17 cellular contexts compared by ENCODE assay signal in genomic region chr20:33791021-33791420, GRCh38. TPM values are rescaled to one million over a fixed set of nuclear protein-coding genes. Genes with fewer than 3 reads are reported as not detected.
DNase-seq lines count a peak whose midpoint lies in the region; ATAC-seq, FAIRE-seq and TF ChIP-seq lines count a peak whose summit lies in the region.
"Had no signal": no experiment of that assay in that cellular context is flagged by ENCODE, and none has a peak within 500 bp of the region (broad histone marks: within the 10 kb centered on the region; RNA-seq: fewer than 3 reads in every experiment).

No MANE protein-coding gene starts in this region.

- H3K14ac ChIP-seq in mesenchymal stem cell (ENCODE audit: low read length in 2 of 2) = no peak overlapping the region

- CTCF ChIA-PET in HepG2 (lab: Yijun Ruan, JAX; ENCODE audit: low intra/inter-chr PET ratio, low total read pairs) = interaction anchor here (1.7 kb wide), 1 partner anchor 72 kb away, joined by 5 read pairs; no protein-coding TSS in a partner anchor

- no peak overlapping the region for H3K4ac ChIP-seq in mesenchymal stem cell (ENCODE audit: low read depth in 1 of 2, low read length in 2 of 2)

- no peak overlapping the region for H2AK5ac ChIP-seq in mesenchymal stem cell (ENCODE audit: low read length, severe bottlenecking)

- no peak overlapping the region for H2BK15ac ChIP-seq in mesenchymal stem cell (ENCODE audit: low read depth, poor library complexity, severe bottlenecking)

- TF ChIP-seq EP300 in HepG2 (IDR thresholded peaks at IDR 0.05; ENCODE audit: low read depth in 2 of 2, low read length in 2 of 2) = no peak
- no peak for TF ChIP-seq EP300 in HepG2 (CRISPR knock-in tag; IDR thresholded peaks at IDR 0.05; ENCODE audit: borderline replicate concordance)

- H4K91ac ChIP-seq in mesenchymal stem cell (ENCODE audit: low read length) = peak overlapping the region; percentile 35

- H3K27me3 ChIP-seq in HepG2 (ENCODE audit: control insufficient read depth in 1 of 2, insufficient read depth in 2 of 2, low read length in 2 of 2) (0 out of 5 replicates have a peak, but pooled peaks cover 0 to 5% of the 10 kb centered on the region in 2 experiments), right lobe of liver (no peaks in the 10 kb centered on the region), mesenchymal stem cell (ENCODE audit: control insufficient read depth in 1 of 2, insufficient read depth in 1 of 2, low read length in 2 of 2) (no peaks in the 10 kb centered on the region), upper lobe of right lung (no peaks in the 10 kb centered on the region)

- no peak for TF ChIP-seq CTCF in HepG2 (CRISPR knock-in tag; IDR thresholded peaks at IDR 0.05)
- no peak for TF ChIP-seq CTCF in right lobe of liver (IDR thresholded peaks at IDR 0.05)
- no peak for TF ChIP-seq CTCF in upper lobe of right lung (IDR thresholded peaks at IDR 0.05)

- no peaks in the 10 kb centered on the region for H3K79me2 ChIP-seq in HepG2 (ENCODE audit: insufficient read depth, low read length)

- no peak for TF ChIP-seq POLR2A in HepG2 (IDR thresholded peaks at IDR 0.05; ENCODE audit: insufficient read depth in 1 of 2, low read depth in 2 of 2, low read length in 2 of 2)
- TF ChIP-seq POLR2A in right lobe of liver (IDR thresholded peaks at IDR 0.05) = no peak

- H3K36me3 ChIP-seq in HepG2 (replicated peaks in 1 of 2; ENCODE audit: control insufficient read depth in 1 of 2, insufficient read depth in 2 of 2, low read length in 2 of 2) (no peaks in the 10 kb centered on the region), right lobe of liver (no peaks in the 10 kb centered on the region), mesenchymal stem cell (ENCODE audit: control insufficient read depth in 1 of 2, insufficient read depth in 2 of 2, low read depth in 1 of 2, low read length in 2 of 2) (peaks cover 0 to 14% of the 10 kb centered on the region in 2 experiments), upper lobe of right lung (no peaks in the 10 kb centered on the region)

- ATAC-seq in HepG2 (no peak), right lobe of liver (no peak), upper lobe of right lung (no peak)
- ATAC-seq: PC-3 had no signal

- no peak overlapping the region for H2BK5ac ChIP-seq in mesenchymal stem cell (ENCODE audit: low read depth, low read length, poor library complexity, severe bottlenecking)

- no peaks in the 10 kb centered on the region for H3K79me1 ChIP-seq in mesenchymal stem cell (replicated peaks; ENCODE audit: low read length, poor library complexity, severe bottlenecking)

- POLR2A ChIA-PET in HepG2 (lab: Yijun Ruan, JAX) = interaction anchor here (6.0 kb wide), 1 partner anchor 22 kb away, joined by 35 read pairs; the partner anchor contains the start of gene CHMP4B

- no peak overlapping the region for H4K8ac ChIP-seq in mesenchymal stem cell (ENCODE audit: low read length)

- intact Hi-C loops in HepG2 (cut with micrococcal nuclease; ENCODE audit: unreplicated experiment) = loop anchor here (5.0 to 10.0 kb wide), 3 partner anchors 51 to 284 kb away; no protein-coding TSS in a partner anchor
- intact Hi-C loops in right lobe of liver (cut with DNase I) = no loop called here
- intact Hi-C loops in posterior vena cava (cut with DNase I) = no loop called here
- intact Hi-C loops in upper lobe of right lung (cut with DNase I) = no loop called here

- H3K9ac ChIP-seq in HepG2 (ENCODE audit: insufficient read depth, low read depth, low read length) = no peak overlapping the region
- H3K9ac ChIP-seq in mesenchymal stem cell (ENCODE audit: low read length) = no peak overlapping the region
- H3K9ac ChIP-seq: KMS-11 had no signal

- H2BK12ac ChIP-seq in mesenchymal stem cell (ENCODE audit: low read length in 2 of 2) = no peak overlapping the region

- H2BK120ac ChIP-seq in mesenchymal stem cell (ENCODE audit: low read depth, low read length) = no peak overlapping the region

- BruUV-seq in HepG2 (replicated peaks; lab: Mats Ljungman, UMichigan) = no TSS peak

- H3K9me3 ChIP-seq in HepG2 (ENCODE audit: low read length) (no peaks in the 10 kb centered on the region), right lobe of liver (no peaks in the 10 kb centered on the region), mesenchymal stem cell (ENCODE audit: control insufficient read depth, low read length) (no peaks in the 10 kb centered on the region), upper lobe of right lung (no peaks in the 10 kb centered on the region)

- no peak overlapping the region for H3K27ac ChIP-seq in HepG2 (ENCODE audit: extremely low read length, insufficient read depth, low read length)
- H3K27ac ChIP-seq in right lobe of liver = no peak overlapping the region
- no peak overlapping the region for H3K27ac ChIP-seq in mesenchymal stem cell (ENCODE audit: low read length, poor library complexity, severe bottlenecking)
- H3K27ac ChIP-seq in upper lobe of right lung = no peak overlapping the region
- H3K27ac ChIP-seq: KMS-11 had no signal

- H4K20me1 ChIP-seq in HepG2 (ENCODE audit: insufficient read depth, low read length) = no peaks in the 10 kb centered on the region

- no peak for TF ChIP-seq RAD21 in HepG2 (CRISPR knock-in tag; IDR thresholded peaks at IDR 0.05)

- no peak overlapping the region for H3K4me2 ChIP-seq in HepG2 (ENCODE audit: low read depth, low read length)
- no peak overlapping the region for H3K4me2 ChIP-seq in mesenchymal stem cell (ENCODE audit: low read length, poor library complexity, severe bottlenecking)
- H3K4me2 ChIP-seq: KMS-11 had no signal

- H3K23ac ChIP-seq in mesenchymal stem cell (ENCODE audit: low read length in 2 of 2) = no peak overlapping the region

- no peak overlapping the region for H3K18ac ChIP-seq in mesenchymal stem cell (ENCODE audit: low read depth in 1 of 2, low read length in 2 of 2)

- H2AFZ ChIP-seq in HepG2 (ENCODE audit: low read length) = no peak overlapping the region
- no peak overlapping the region for H2AFZ ChIP-seq in mesenchymal stem cell (ENCODE audit: low read depth, low read length)

- no peak overlapping the region for H3K4me3 ChIP-seq in HepG2 (replicated peaks in 1 of 3; ENCODE audit: insufficient read depth in 1 of 3, low read depth in 2 of 3, low read length in 3 of 3)
- no peak overlapping the region for H3K4me3 ChIP-seq in right lobe of liver
- no peak overlapping the region for H3K4me3 ChIP-seq in mesenchymal stem cell (ENCODE audit: insufficient read depth in 1 of 2, low read depth in 1 of 2, low read length in 2 of 2)
- no peak overlapping the region for H3K4me3 ChIP-seq in upper lobe of right lung

- WGBS in HepG2 (ENCODE audit: low lambda C conversion rate) = 96% methylated on average over 31 of the region's 31 CpGs
- WGBS in right lobe of liver (ENCODE audit: insufficient coverage, low coverage, low lambda C conversion rate, missing lambda C conversion rate) = 90% methylated on average over 2 of the region's 31 CpGs
- 97% methylated on average over 31 of the region's 31 CpGs for WGBS in mesenchymal stem cell

- DNase-seq in HepG2 (ENCODE audit: low spot score) = no peak
- no peak for DNase-seq in right lobe of liver
- DNase-seq in mesenchymal stem cell = no peak
- DNase-seq in posterior vena cava (ENCODE audit: low spot score) = peak; percentile 79
- peak; percentile 63 for DNase-seq in upper lobe of right lung
- no peak for DNase-seq in NK-92 (lab: John Stamatoyannopoulos, UW; ENCODE audit: unreplicated experiment)
- no peak for DNase-seq in activated T-cell treated with anti-CD3 and anti-CD28 coated beads, Interleukin-2, amount 50 U/mL, for 48 hours
- DNase-seq in NCI-H2196 (lab: John Stamatoyannopoulos, UW; ENCODE audit: unreplicated experiment) = no peak
- DNase-seq: CD4-positive, CD25-positive, alpha-beta regulatory T cell; COR-L47; GOT3; NCI-H187; NCI-H226; NCI-H524; PC-3 had no signal

- in situ Hi-C loops in HepG2 (cut with HindIII; ENCODE audit: extremely low pct_ligation_motif_present, low pct_unique_long_range_greater_than_20kb) = no loop called here

- H3K4me1 ChIP-seq in HepG2 (ENCODE audit: insufficient read depth, low read length) = peaks cover 32% of the 10 kb centered on the region
- no peaks in the 10 kb centered on the region for H3K4me1 ChIP-seq in right lobe of liver
- peaks cover 15% of the 10 kb centered on the region for H3K4me1 ChIP-seq in mesenchymal stem cell (ENCODE audit: control insufficient read depth, insufficient read depth, low read depth, low read length)
- H3K4me1 ChIP-seq in upper lobe of right lung = peaks cover 19% of the 10 kb centered on the region

- no peak for FAIRE-seq in HepG2 (lab: Jason Lieb, UNC)
- FAIRE-seq: GM12891 had no signal

RNA-seq across cellular contexts. Expression of gene CHMP4B, which starts 20.1 kb away (rescaled TPM):
- 40.1 and 55.7 TPM in 2 replicates for total RNA-seq in HepG2 (2016; rRNA removed; fragmentation: Illumina TruSeq; extraction: Trizol)
- 21.5 and 22.5 TPM in 2 replicates for total RNA-seq in HepG2 (2016; cell fraction: cytosol; rRNA removed; fragmentation: Illumina TruSeq; extraction: Trizol; ENCODE audit: low read depth)
- total RNA-seq in HepG2 (2016; cell fraction: insoluble cytoplasmic fraction; rRNA removed; fragmentation: Illumina TruSeq; extraction: Trizol) = 38.1 and 49.5 TPM in 2 replicates
- total RNA-seq in HepG2 (2016; cell fraction: membrane; rRNA removed; fragmentation: Illumina TruSeq; extraction: Trizol) = 48.4 and 51.3 TPM in 2 replicates
- total RNA-seq in HepG2 (2016; cell fraction: nucleus; rRNA removed; fragmentation: Illumina TruSeq; extraction: Trizol) = 20.3 and 20.7 TPM in 2 replicates
- 45.6 and 53.3 TPM in 2 replicates for polyA plus RNA-seq in HepG2 (2011; rRNA removed)
- 41.0 and 57.4 TPM in 2 replicates for polyA plus RNA-seq in HepG2 (2011; cell fraction: cytosol; rRNA removed)
- 16.8 and 22.7 TPM in 2 replicates for polyA plus RNA-seq in HepG2 (2011; cell fraction: nucleus; rRNA removed)
- 89.7 and 106 TPM in 2 replicates for polyA plus RNA-seq in HepG2 (2012)
- polyA plus RNA-seq in HepG2 (2016; cell fraction: cytosol; fragmentation: Illumina TruSeq; extraction: Trizol; ENCODE audit: low read depth) = 70.9 and 93.4 TPM in 2 replicates
- polyA plus RNA-seq in HepG2 (2016; cell fraction: insoluble cytoplasmic fraction; fragmentation: Illumina TruSeq; extraction: Trizol; ENCODE audit: low read depth) = 148 and 160 TPM in 2 replicates
- 107 and 129 TPM in 2 replicates for polyA plus RNA-seq in HepG2 (2016; cell fraction: membrane; fragmentation: Illumina TruSeq; extraction: Trizol; ENCODE audit: low read depth)
- polyA plus RNA-seq in HepG2 (2016; cell fraction: nucleus; fragmentation: Illumina TruSeq; extraction: Trizol; ENCODE audit: insufficient read depth, low read depth) = 88.7 and 93.2 TPM in 2 replicates
- 12.1 and 18.5 TPM in 2 replicates for polyA minus RNA-seq in HepG2 (2011; rRNA and poly(A)+ RNA removed; ENCODE audit: low replicate concordance)
- 23.5 and 28.2 TPM in 2 replicates for polyA minus RNA-seq in HepG2 (2011; cell fraction: cytosol; rRNA and poly(A)+ RNA removed)
- polyA minus RNA-seq in HepG2 (2011; cell fraction: nucleus; rRNA and poly(A)+ RNA removed) = 9.5 and 11.8 TPM in 2 replicates
- total RNA-seq in right lobe of liver = 10 to 100 TPM; 21.0 to 40.8 (median 28.3) TPM
- polyA plus RNA-seq in mesenchymal stem cell (2013, experiment 1 of 2) = 93.8 TPM
- 92.8 TPM for polyA plus RNA-seq in mesenchymal stem cell (2013, experiment 2 of 2)
- 100 to 1,000 TPM in 1 of 2 donors, 10 to 100 TPM in 1; 79.2 to 104 TPM for total RNA-seq in posterior vena cava
- total RNA-seq in upper lobe of right lung = 86.6 TPM

RNA-seq across cellular contexts. Expression of gene ZNF341, which starts 59.2 kb away (rescaled TPM):
- 0.97 and 1.1 TPM in 2 replicates for total RNA-seq in HepG2 (2016; rRNA removed; fragmentation: Illumina TruSeq; extraction: Trizol)
- 0.26 and 0.40 TPM in 2 replicates for total RNA-seq in HepG2 (2016; cell fraction: cytosol; rRNA removed; fragmentation: Illumina TruSeq; extraction: Trizol; ENCODE audit: low read depth)
- total RNA-seq in HepG2 (2016; cell fraction: insoluble cytoplasmic fraction; rRNA removed; fragmentation: Illumina TruSeq; extraction: Trizol) = 0.85 and 1.00 TPM in 2 replicates
- total RNA-seq in HepG2 (2016; cell fraction: membrane; rRNA removed; fragmentation: Illumina TruSeq; extraction: Trizol) = 0.43 and 0.59 TPM in 2 replicates
- total RNA-seq in HepG2 (2016; cell fraction: nucleus; rRNA removed; fragmentation: Illumina TruSeq; extraction: Trizol) = 1.3 and 1.4 TPM in 2 replicates
- polyA plus RNA-seq in HepG2 (2011; rRNA removed) = 2.2 TPM in 2 replicates
- 0.87 and 0.94 TPM in 2 replicates for polyA plus RNA-seq in HepG2 (2011; cell fraction: cytosol; rRNA removed)
- 5.0 and 6.3 TPM in 2 replicates for polyA plus RNA-seq in HepG2 (2011; cell fraction: nucleus; rRNA removed)
- 0.99 and 1.6 TPM in 2 replicates for polyA plus RNA-seq in HepG2 (2012)
- polyA plus RNA-seq in HepG2 (2016; cell fraction: cytosol; fragmentation: Illumina TruSeq; extraction: Trizol; ENCODE audit: low read depth) = 0.21 and 0.25 TPM in 2 replicates
- 1.0 and 1.3 TPM in 2 replicates for polyA plus RNA-seq in HepG2 (2016; cell fraction: insoluble cytoplasmic fraction; fragmentation: Illumina TruSeq; extraction: Trizol; ENCODE audit: low read depth)
- 0.33 and 0.47 TPM in 2 replicates for polyA plus RNA-seq in HepG2 (2016; cell fraction: membrane; fragmentation: Illumina TruSeq; extraction: Trizol; ENCODE audit: low read depth)
- polyA plus RNA-seq in HepG2 (2016; cell fraction: nucleus; fragmentation: Illumina TruSeq; extraction: Trizol; ENCODE audit: insufficient read depth, low read depth) = 4.5 and 5.6 TPM in 2 replicates
- polyA minus RNA-seq in HepG2 (2011; rRNA and poly(A)+ RNA removed; ENCODE audit: low replicate concordance) = 3.5 and 6.0 TPM in 2 replicates
- 0.88 and 1.3 TPM in 2 replicates for polyA minus RNA-seq in HepG2 (2011; cell fraction: cytosol; rRNA and poly(A)+ RNA removed)
- polyA minus RNA-seq in HepG2 (2011; cell fraction: nucleus; rRNA and poly(A)+ RNA removed) = 2.2 and 2.3 TPM in 2 replicates
- 1 to 10 TPM in 5 of 6 experiments, under 1 TPM in 1; 0.99 to 2.0 (median 1.6) TPM for total RNA-seq in right lobe of liver
- 1.4 TPM for polyA plus RNA-seq in mesenchymal stem cell (2013, experiment 1 of 2)
- polyA plus RNA-seq in mesenchymal stem cell (2013, experiment 2 of 2) = 1.5 TPM
- total RNA-seq in posterior vena cava = 1 to 10 TPM; 1.8 to 2.0 TPM
- total RNA-seq in upper lobe of right lung = 4.8 TPM

Comparison
In these comparisons a context has a peak if more than half of its experiments do, and no peak if none do; other contexts are left out.
1. DNase-seq: peak in posterior vena cava (single experiment) and upper lobe of right lung (single experiment); none in HepG2 (single experiment), right lobe of liver (0 of 3), mesenchymal stem cell (single experiment), NK-92 (single experiment), activated T-cell treated with anti-CD3 and anti-CD28 coated beads, Interleukin-2, amount 50 U/mL, for 48 hours (0 of 2) and NCI-H2196 (single experiment).